17 cellular contexts compared by ENCODE assay signal in genomic region chr7:102814025-102814471, GRCh38.
DNase-seq lines count a peak whose midpoint lies in the region; ATAC-seq, FAIRE-seq and TF ChIP-seq lines count a peak whose summit lies in the region.
"Had no signal": no experiment of that assay in that cellular context is flagged by ENCODE, and none has a peak within 500 bp of the region (broad histone marks: within the 10 kb centered on the region; RNA-seq: fewer than 3 reads in every experiment).

No MANE protein-coding gene starts in this region.

- TF ChIP-seq CTCF in activated CD8-positive, alpha-beta T cell treated with anti-CD3 and anti-CD28 coated beads for 36 hours (IDR thresholded peaks at IDR 0.05), result no peak

- H3K4me1 Mint-ChIP-seq in activated CD8-positive, alpha-beta T cell treated with anti-CD3 and anti-CD28 coated beads for 36 hours (ENCODE audit: low read depth), result peaks cover 8% of the 10 kb centered on the region
- H3K4me1 Mint-ChIP-seq in activated CD8-positive, alpha-beta T cell treated with anti-CD3 and anti-CD28 coated beads, Interleukin-2, amount 10 ng/mL, durations not matched to agents 7 days and 5 days (ENCODE audit: low read depth), result peaks cover 12% of the 10 kb centered on the region
- H3K4me1 Mint-ChIP-seq in stimulated activated memory B cell treated with anti-CD40 and anti-IgM and Interleukin-4, amounts not matched to agents 10 μg/mL and 1 μg/mL and 100 μg/mL, for 72 hours, result no peaks in the 10 kb centered on the region
- H3K4me1 Mint-ChIP-seq: immature natural killer cell had no signal

- intact Hi-C loops in activated CD8-positive, alpha-beta T cell treated with anti-CD3 and anti-CD28 coated beads for 36 hours (cut with micrococcal nuclease), result no loop called here

- CTCF ChIA-PET in activated CD8-positive, alpha-beta T cell treated with anti-CD3 and anti-CD28 coated beads for 36 hours (lab: Charles Lee), result no interaction called here
- CTCF ChIA-PET in activated CD8-positive, alpha-beta T cell treated with anti-CD3 and anti-CD28 coated beads, Interleukin-2, amount 10 ng/mL, durations not matched to agents 7 days and 5 days (lab: Charles Lee), result no interaction called here

- POLR2A ChIA-PET in activated CD8-positive, alpha-beta T cell treated with anti-CD3 and anti-CD28 coated beads for 36 hours (lab: Charles Lee), result no interaction called here
- POLR2A ChIA-PET in activated CD8-positive, alpha-beta T cell treated with anti-CD3 and anti-CD28 coated beads, Interleukin-2, amount 10 ng/mL, durations not matched to agents 7 days and 5 days (lab: Charles Lee), result no interaction called here

- no peak overlapping the region for H3K27ac ChIP-seq in epithelial cell of prostate
- H3K27ac ChIP-seq: colonic mucosa, pancreas had no signal

- no peaks in the 10 kb centered on the region for H3K36me3 ChIP-seq in skeletal muscle satellite cell (ENCODE audit: insufficient read depth, low read length)
- H3K36me3 ChIP-seq: colonic mucosa had no signal

- H3K36me3 Mint-ChIP-seq in activated CD8-positive, alpha-beta T cell treated with anti-CD3 and anti-CD28 coated beads for 36 hours (ENCODE audit: low read depth), result peaks cover 11% of the 10 kb centered on the region
- H3K36me3 Mint-ChIP-seq in activated CD8-positive, alpha-beta T cell treated with anti-CD3 and anti-CD28 coated beads, Interleukin-2, amount 10 ng/mL, durations not matched to agents 7 days and 5 days (ENCODE audit: low read depth), result no peaks in the 10 kb centered on the region
- peaks cover 23% of the 10 kb centered on the region for H3K36me3 Mint-ChIP-seq in stimulated activated memory B cell treated with anti-CD40 and anti-IgM and Interleukin-4, amounts not matched to agents 10 μg/mL and 1 μg/mL and 100 μg/mL, for 72 hours

- H3K9ac ChIP-seq in skeletal muscle satellite cell (ENCODE audit: low read depth, low read length), result no peak overlapping the region

- H3K9me3 ChIP-seq in skeletal muscle satellite cell (replicated peaks; ENCODE audit: low read length), result no peaks in the 10 kb centered on the region
- H3K9me3 ChIP-seq: colonic mucosa, pancreas had no signal

- ATAC-seq in activated CD8-positive, alpha-beta T cell treated with anti-CD3 and anti-CD28 coated beads for 36 hours, result peak; percentile 88
- ATAC-seq in activated CD8-positive, alpha-beta T cell treated with anti-CD3 and anti-CD28 coated beads, Interleukin-2, amount 10 ng/mL, durations not matched to agents 7 days and 5 days, result no peak
- ATAC-seq in stimulated activated memory B cell treated with anti-CD40 and anti-IgM and Interleukin-4, amounts not matched to agents 10 μg/mL and 1 μg/mL and 100 μg/mL, for 72 hours, result no peak
- no peak for ATAC-seq in HG02938 (IDR thresholded peaks at IDR 0.05; ENCODE audit: unreplicated experiment)
- ATAC-seq: pancreas had no signal

- no peak overlapping the region for H3K4me3 ChIP-seq in skeletal muscle satellite cell (ENCODE audit: low read length)
- H3K4me3 ChIP-seq: colonic mucosa, pancreas had no signal

- peak overlapping the region; percentile 20 for H3K4me2 ChIP-seq in skeletal muscle satellite cell (ENCODE audit: low read length)

- peak; percentile 95 for FAIRE-seq in RCC 7860 (lab: Jason Lieb, UNC)
- FAIRE-seq: pancreas had no signal

- H3K27ac Mint-ChIP-seq in activated CD8-positive, alpha-beta T cell treated with anti-CD3 and anti-CD28 coated beads for 36 hours, result no peak overlapping the region
- H3K27ac Mint-ChIP-seq in activated CD8-positive, alpha-beta T cell treated with anti-CD3 and anti-CD28 coated beads, Interleukin-2, amount 10 ng/mL, durations not matched to agents 7 days and 5 days, result no peak overlapping the region
- no peak overlapping the region for H3K27ac Mint-ChIP-seq in stimulated activated memory B cell treated with anti-CD40 and anti-IgM and Interleukin-4, amounts not matched to agents 10 μg/mL and 1 μg/mL and 100 μg/mL, for 72 hours
- H3K27ac Mint-ChIP-seq: activated naive CD8-positive, alpha-beta T cell; immature natural killer cell had no signal

- H3K4me3 Mint-ChIP-seq in activated CD8-positive, alpha-beta T cell treated with anti-CD3 and anti-CD28 coated beads for 36 hours, result no peak overlapping the region
- H3K4me3 Mint-ChIP-seq in activated CD8-positive, alpha-beta T cell treated with anti-CD3 and anti-CD28 coated beads, Interleukin-2, amount 10 ng/mL, durations not matched to agents 7 days and 5 days, result no peak overlapping the region
- no peak overlapping the region for H3K4me3 Mint-ChIP-seq in stimulated activated memory B cell treated with anti-CD40 and anti-IgM and Interleukin-4, amounts not matched to agents 10 μg/mL and 1 μg/mL and 100 μg/mL, for 72 hours
- H3K4me3 Mint-ChIP-seq: activated naive CD8-positive, alpha-beta T cell; immature natural killer cell had no signal

- H3K27me3 ChIP-seq in skeletal muscle satellite cell (ENCODE audit: control insufficient read depth, insufficient read depth, low read length), result no peaks in the 10 kb centered on the region
- H3K27me3 ChIP-seq: colonic mucosa, pancreas had no signal

- H3K4me1 ChIP-seq in skeletal muscle satellite cell (ENCODE audit: control insufficient read depth, insufficient read depth, low read length), result peaks cover 13% of the 10 kb centered on the region
- H3K4me1 ChIP-seq: colonic mucosa had no signal

- no peak for DNase-seq in activated CD8-positive, alpha-beta T cell treated with anti-CD3 and anti-CD28 coated beads for 36 hours
- DNase-seq in activated CD8-positive, alpha-beta T cell treated with anti-CD3 and anti-CD28 coated beads, Interleukin-2, amount 10 ng/mL, durations not matched to agents 7 days and 5 days, result no peak
- peak; percentile 80 for DNase-seq in RCC 7860 (ENCODE audit: low spot score)
- peak; percentile 57 for DNase-seq in epithelial cell of prostate (ENCODE audit: low read depth, low spot score)
- DNase-seq in DMS 273 (lab: John Stamatoyannopoulos, UW; ENCODE audit: unreplicated experiment), result no peak
- DNase-seq: activated CD4-positive, alpha-beta T cell treated with anti-CD3 and anti-CD28 coated beads, Interleukin-2, amount 50 U/mL, for 48 hours; colonic mucosa; immature natural killer cell; NCI-H146; NCI-H510A treated with DMSO at 0.1 percent for 48 hours; pancreas; stimulated activated CD4-positive, alpha-beta T cell treated with anti-CD3 and anti-CD28 coated beads, Interleukin-15, amount 100 ng/mL, for 24 hours; trophoblast cell had no signal

- H3K9me3 Mint-ChIP-seq in activated CD8-positive, alpha-beta T cell treated with anti-CD3 and anti-CD28 coated beads for 36 hours, result no peaks in the 10 kb centered on the region
- H3K9me3 Mint-ChIP-seq in activated CD8-positive, alpha-beta T cell treated with anti-CD3 and anti-CD28 coated beads, Interleukin-2, amount 10 ng/mL, durations not matched to agents 7 days and 5 days (ENCODE audit: insufficient read depth), result no peaks in the 10 kb centered on the region
- H3K9me3 Mint-ChIP-seq in stimulated activated memory B cell treated with anti-CD40 and anti-IgM and Interleukin-4, amounts not matched to agents 10 μg/mL and 1 μg/mL and 100 μg/mL, for 72 hours, result no peaks in the 10 kb centered on the region
- H3K9me3 Mint-ChIP-seq: immature natural killer cell had no signal

- no peaks in the 10 kb centered on the region for H3K27me3 Mint-ChIP-seq in activated CD8-positive, alpha-beta T cell treated with anti-CD3 and anti-CD28 coated beads for 36 hours
- H3K27me3 Mint-ChIP-seq in activated CD8-positive, alpha-beta T cell treated with anti-CD3 and anti-CD28 coated beads, Interleukin-2, amount 10 ng/mL, durations not matched to agents 7 days and 5 days (ENCODE audit: low read depth), result no peaks in the 10 kb centered on the region
- no peaks in the 10 kb centered on the region for H3K27me3 Mint-ChIP-seq in stimulated activated memory B cell treated with anti-CD40 and anti-IgM and Interleukin-4, amounts not matched to agents 10 μg/mL and 1 μg/mL and 100 μg/mL, for 72 hours
- H3K27me3 Mint-ChIP-seq: activated naive CD8-positive, alpha-beta T cell had no signal

Comparison
In these comparisons a context has a peak if more than half of its experiments do, and no peak if none do; other contexts are left out.
1. DNase-seq: peak in RCC 7860 (single experiment) and epithelial cell of prostate (single experiment); none in activated CD8-positive, alpha-beta T cell treated with anti-CD3 and anti-CD28 coated beads for 36 hours (single experiment), activated CD8-positive, alpha-beta T cell treated with anti-CD3 and anti-CD28 coated beads, Interleukin-2, amount 10 ng/mL, durations not matched to agents 7 days and 5 days (single experiment) and DMS 273 (single experiment).